ENCODE assay signal across 11 cellular contexts in the genomic region with DNA sequence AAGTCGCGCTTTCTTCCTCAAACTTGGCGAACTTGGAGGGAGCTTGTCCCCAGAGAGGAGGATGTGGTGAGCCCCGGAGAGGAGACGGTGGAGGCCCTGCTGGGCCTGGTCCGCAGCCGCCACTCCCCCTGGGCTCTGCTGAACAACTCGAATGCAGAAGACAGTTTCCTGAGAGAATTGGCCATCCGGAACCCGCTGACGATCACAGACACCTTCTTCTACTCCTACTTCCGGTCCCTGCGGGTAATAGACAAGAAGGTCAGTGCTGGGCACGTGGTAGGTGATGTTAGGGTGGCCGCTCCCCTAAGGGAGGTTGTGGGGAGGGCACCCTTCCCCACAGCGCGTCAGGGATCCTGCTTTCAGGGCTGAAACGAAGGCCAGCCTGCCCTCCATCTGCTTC. TPM values are rescaled to one million over a fixed set of nuclear protein-coding genes. Genes with fewer than 3 reads are reported as not detected.
DNase-seq lines count a peak whose midpoint lies in the region; ATAC-seq and TF ChIP-seq lines count a peak whose summit lies in the region.
"Had no signal": no experiment of that assay in that cellular context is flagged by ENCODE, and none has a peak within 500 bp of the region (broad histone marks: within the 10 kb centered on the region; RNA-seq: fewer than 3 reads in every experiment).

No MANE protein-coding gene starts in this region.

- no peak overlapping the region for H3K56ac ChIP-seq in IMR-90 (ENCODE audit: extremely low read depth, insufficient read depth, low read length)

- dilution Hi-C loops in IMR-90 (cut with HindIII; ENCODE audit: low sequenced_read_pairs, unreplicated experiment) = no loop called here

- H3K9me3 ChIP-seq in IMR-90 (ENCODE audit: control insufficient read depth, insufficient read depth, low read length) = 0 out of 2 replicates have a peak, but pooled peaks cover 2% of the 10 kb centered on the region
- H3K9me3 ChIP-seq: breast epithelium had no signal

- no peak overlapping the region for H2AK9ac ChIP-seq in IMR-90 (replicated peaks; ENCODE audit: low read depth, low read length, poor library complexity)

- ATAC-seq in IMR-90 (ENCODE audit: low read depth) = no peak
- ATAC-seq in activated naive CD8-positive, alpha-beta T cell treated with anti-CD3 and anti-CD28 coated beads, Interleukin-2, amount 50 U/mL, for 24 hours = peak; percentile 18
- ATAC-seq: sciatic nerve had no signal

- no CpG with 5 or more reads among the region's 18 CpGs for WGBS in IMR-90 (ENCODE audit: extremely low coverage in 2 of 2, insufficient read length in 1 of 2), 2 experiments

- peak overlapping the region; percentile 15; the same call in 1 of the 2 replicates for H2AK5ac ChIP-seq in IMR-90 (ENCODE audit: low read depth, low read length)

- no peaks in the 10 kb centered on the region for H3K4me1 Mint-ChIP-seq in Calu3 (ENCODE audit: low read depth, unreplicated experiment)
- peaks cover 12% of the 10 kb centered on the region for H3K4me1 Mint-ChIP-seq in activated naive CD8-positive, alpha-beta T cell treated with anti-CD3 and anti-CD28 coated beads, Interleukin-2, amount 50 U/mL, for 24 hours
- peaks cover 4% of the 10 kb centered on the region for H3K4me1 Mint-ChIP-seq in osteocyte (ENCODE audit: unreplicated experiment)

- BruUV-seq in Calu3 (replicated peaks; lab: Mats Ljungman, UMichigan) (no TSS peak), IMR-90 (replicated peaks; lab: Mats Ljungman, UMichigan) (no TSS peak)

- POLR2A ChIA-PET in IMR-90 (lab: Charles Lee; ENCODE audit: unreplicated experiment) = no interaction called here

- no peak overlapping the region for H3K27ac ChIP-seq in IMR-90 (ENCODE audit: insufficient read depth, low read length)
- H3K27ac ChIP-seq: breast epithelium had no signal

- no peak overlapping the region for H3K23ac ChIP-seq in IMR-90 (ENCODE audit: low read depth, low read length)

- H3K27me3 Mint-ChIP-seq in Calu3 (ENCODE audit: unreplicated experiment) (peaks cover 22% of the 10 kb centered on the region), osteocyte (ENCODE audit: unreplicated experiment) (no peaks in the 10 kb centered on the region)
- peaks cover 13% of the 10 kb centered on the region for H3K27me3 Mint-ChIP-seq in activated naive CD8-positive, alpha-beta T cell treated with anti-CD3 and anti-CD28 coated beads, Interleukin-2, amount 50 U/mL, for 24 hours

- H4K5ac ChIP-seq in IMR-90 (ENCODE audit: low read depth, low read length) = no peak overlapping the region

- no peak overlapping the region for H3K4me2 ChIP-seq in IMR-90 (ENCODE audit: low read depth, low read length)

- H3K9me3 Mint-ChIP-seq in Calu3 (ENCODE audit: low read depth, unreplicated experiment) (no peaks in the 10 kb centered on the region), osteocyte (ENCODE audit: unreplicated experiment) (no peaks in the 10 kb centered on the region)
- no peaks in the 10 kb centered on the region for H3K9me3 Mint-ChIP-seq in activated naive CD8-positive, alpha-beta T cell treated with anti-CD3 and anti-CD28 coated beads, Interleukin-2, amount 50 U/mL, for 24 hours

- TF ChIP-seq POLR2A in IMR-90 (IDR thresholded peaks at IDR 0.05; ENCODE audit: low read depth, low read length) = no peak

- no peaks in the 10 kb centered on the region for H3K27me3 ChIP-seq in IMR-90 (ENCODE audit: control insufficient read depth, insufficient read depth, low read length)
- H3K27me3 ChIP-seq: breast epithelium had no signal

- H3K14ac ChIP-seq in IMR-90 (replicated peaks; ENCODE audit: low read depth, low read length) = no peak overlapping the region

- H3K4ac ChIP-seq in IMR-90 (ENCODE audit: low read depth, low read length) = no peak overlapping the region

- H3K36me3 ChIP-seq in IMR-90 (ENCODE audit: control insufficient read depth, insufficient read depth, low read length) = no peaks in the 10 kb centered on the region
- H3K36me3 ChIP-seq: breast epithelium had no signal

- H3K27ac Mint-ChIP-seq in Calu3 (ENCODE audit: unreplicated experiment) (no peak overlapping the region), osteocyte (ENCODE audit: unreplicated experiment) (no peak overlapping the region)
- H3K27ac Mint-ChIP-seq in activated naive CD8-positive, alpha-beta T cell treated with anti-CD3 and anti-CD28 coated beads, Interleukin-2, amount 50 U/mL, for 24 hours = peak overlapping the region; percentile 29

- no peak overlapping the region for H4K8ac ChIP-seq in IMR-90 (ENCODE audit: low read depth in 2 of 2, low read length in 2 of 2)

- CTCF ChIA-PET in Calu3 (lab: Charles Lee) = interaction anchor here (0.6 kb wide), 1 partner anchor 28 kb away, joined by 3 read pairs; no protein-coding TSS in a partner anchor
- CTCF ChIA-PET in IMR-90 (lab: Yijun Ruan, JAX) = no interaction called here

- no peak overlapping the region for H2BK5ac ChIP-seq in IMR-90 (ENCODE audit: low read depth, low read length, poor library complexity, severe bottlenecking)

- no peak for TF ChIP-seq RAD21 in IMR-90 (IDR thresholded peaks at IDR 0.05; ENCODE audit: low read length)

- H2AFZ ChIP-seq in IMR-90 (replicated peaks; ENCODE audit: low read length, poor library complexity) = no peak overlapping the region

- H3K9me1 ChIP-seq in IMR-90 (ENCODE audit: insufficient read depth, low read length) = no peaks in the 10 kb centered on the region

- no peak overlapping the region for H2BK120ac ChIP-seq in IMR-90 (ENCODE audit: low read depth, low read length)

- peaks cover 4% of the 10 kb centered on the region; the same call in 1 of the 2 replicates for H4K20me1 ChIP-seq in IMR-90 (ENCODE audit: insufficient read depth, low read length)

- no peak overlapping the region for H2BK20ac ChIP-seq in IMR-90 (ENCODE audit: low read depth, low read length)

- no peak overlapping the region for H2BK15ac ChIP-seq in IMR-90 (ENCODE audit: low read depth, low read length)

- H3K36me3 Mint-ChIP-seq in Calu3 (ENCODE audit: insufficient read depth, unreplicated experiment) (peaks cover 14% of the 10 kb centered on the region), osteocyte (ENCODE audit: unreplicated experiment) (no peaks in the 10 kb centered on the region)
- no peaks in the 10 kb centered on the region for H3K36me3 Mint-ChIP-seq in activated naive CD8-positive, alpha-beta T cell treated with anti-CD3 and anti-CD28 coated beads, Interleukin-2, amount 50 U/mL, for 24 hours (ENCODE audit: low read depth)

- no peak overlapping the region for H3K4me3 ChIP-seq in IMR-90 (ENCODE audit: insufficient read depth, low read depth, low read length)
- H3K4me3 ChIP-seq: breast epithelium had no signal

- no peak for DNase-seq in Calu3
- DNase-seq in IMR-90 = no peak
- no peak for DNase-seq in activated naive CD8-positive, alpha-beta T cell treated with anti-CD3 and anti-CD28 coated beads, Interleukin-2, amount 50 U/mL, for 24 hours
- no peak for DNase-seq in osteocyte (ENCODE audit: extremely low spot score, unreplicated experiment)
- DNase-seq in SKM-1 (lab: John Stamatoyannopoulos, UW; ENCODE audit: unreplicated experiment) = no peak
- DNase-seq in NCI-H1694 (lab: John Stamatoyannopoulos, UW) = no peak
- DNase-seq in cerebellar nuclear complex (lab: John Stamatoyannopoulos, UW) = no peak
- DNase-seq: COR-L47, foreskin melanocyte had no signal

- H3K4me3 Mint-ChIP-seq in Calu3 (ENCODE audit: low read depth, unreplicated experiment) (peak overlapping the region; percentile 66), osteocyte (ENCODE audit: unreplicated experiment) (peak overlapping the region; percentile 61)
- peak overlapping the region; percentile 5 for H3K4me3 Mint-ChIP-seq in activated naive CD8-positive, alpha-beta T cell treated with anti-CD3 and anti-CD28 coated beads, Interleukin-2, amount 50 U/mL, for 24 hours

- H3K79me1 ChIP-seq in IMR-90 (ENCODE audit: low read depth in 1 of 2, low read length in 2 of 2) = no peaks in the 10 kb centered on the region

- no peak overlapping the region for H3K18ac ChIP-seq in IMR-90 (ENCODE audit: low read depth, low read length)

- no peak overlapping the region for H3K9ac ChIP-seq in IMR-90 (ENCODE audit: low read depth, low read length)

- no peak for TF ChIP-seq CTCF in Calu3 (IDR thresholded peaks at IDR 0.05; ENCODE audit: unreplicated experiment)
- no peak for TF ChIP-seq CTCF in IMR-90 (conservative IDR thresholded peaks at IDR 0.05; ENCODE audit: low read depth, low read length)
- no peak for TF ChIP-seq CTCF in osteocyte (IDR thresholded peaks at IDR 0.05)

- in situ Hi-C loops in IMR-90 (cut with MboI; ENCODE audit: low sequenced_read_pairs) = no loop called here

- intact Hi-C loops in Calu3 (cut with micrococcal nuclease; ENCODE audit: unreplicated experiment) = no loop called here
- intact Hi-C loops in IMR-90 (cut with micrococcal nuclease) = no loop called here

- peaks cover 5% of the 10 kb centered on the region; the same call in 1 of the 2 replicates for H3K4me1 ChIP-seq in IMR-90 (ENCODE audit: control insufficient read depth, insufficient read depth, low read length)
- H3K4me1 ChIP-seq: breast epithelium had no signal

- H4K91ac ChIP-seq in IMR-90 (ENCODE audit: insufficient read depth, low read depth, low read length) = no peak overlapping the region

TF ChIP-seq in IMR-90, 13 proteins besides CTCF, POLR2A, EP300 and RAD21 (continues in another document):
- TF ChIP-seq CEBPB (IDR thresholded peaks at IDR 0.05; ENCODE audit: low read depth, low read length) (no peak), FOS (IDR thresholded peaks at IDR 0.05; ENCODE audit: low read depth, low read length) (no peak), BHLHE40 (IDR thresholded peaks at IDR 0.05; ENCODE audit: low read depth, low read length) (no peak)

RNA-seq across cellular contexts. Expression of gene LRRC43, which starts 1.6 kb away (rescaled TPM):
- total RNA-seq in Calu3 (2022) = not detected in 2 replicates
- 0.36 TPM in 1 of 2 replicates, not detected in the other for total RNA-seq in IMR-90 (2012; rRNA removed)
- polyA plus RNA-seq in IMR-90 (2012; rRNA removed) = 0.19 and 0.26 TPM in 2 replicates
- polyA plus RNA-seq in IMR-90 (2012; cell fraction: cytosol; rRNA removed) = 0.87 and 0.90 TPM in 2 replicates
- 0.75 and 0.88 TPM in 2 replicates for polyA plus RNA-seq in IMR-90 (2012; cell fraction: nucleus; rRNA removed; ENCODE audit: low replicate concordance)
- total RNA-seq in osteocyte = 1.0 and 2.0 TPM in 2 replicates

RNA-seq across cellular contexts. Expression of gene IL31, which starts 10.5 kb away (rescaled TPM):
- total RNA-seq in Calu3 (2022) = not detected in 2 replicates
- total RNA-seq in IMR-90 (2012; rRNA removed) = not detected in 2 replicates
- polyA plus RNA-seq in IMR-90 (2012; rRNA removed) = not detected in 2 replicates
- polyA plus RNA-seq in IMR-90 (2012; cell fraction: cytosol; rRNA removed) = not detected in 2 replicates
- not detected in 2 replicates for polyA plus RNA-seq in IMR-90 (2012; cell fraction: nucleus; rRNA removed; ENCODE audit: low replicate concordance)
- not detected in 2 replicates for total RNA-seq in osteocyte
- total RNA-seq: breast epithelium, sciatic nerve had no signal

RNA-seq across cellular contexts. Expression of gene B3GNT4, which starts 19.0 kb away (rescaled TPM):
- total RNA-seq in Calu3 (2022) = 0.47 and 1.1 TPM in 2 replicates
- total RNA-seq in IMR-90 (2012; rRNA removed) = under 0.01 and 0.18 TPM in 2 replicates
- polyA plus RNA-seq in IMR-90 (2012; rRNA removed) = 0.53 and 0.99 TPM in 2 replicates
- 0.39 and 0.96 TPM in 2 replicates for polyA plus RNA-seq in IMR-90 (2012; cell fraction: cytosol; rRNA removed)
- 0.50 and 0.98 TPM in 2 replicates for polyA plus RNA-seq in IMR-90 (2012; cell fraction: nucleus; rRNA removed; ENCODE audit: low replicate concordance)
- 0.21 and 0.64 TPM in 2 replicates for total RNA-seq in osteocyte
- total RNA-seq: sciatic nerve had no signal

RNA-seq across cellular contexts. Expression of gene DIABLO, which starts 41.3 kb away (rescaled TPM):
- total RNA-seq in Calu3 (2022) (68.7 and 71.9 TPM in 2 replicates), IMR-90 (2012; rRNA removed) (102 and 104 TPM in 2 replicates), osteocyte (51.5 and 61.1 TPM in 2 replicates)
- polyA plus RNA-seq in IMR-90 (2012; rRNA removed) = 67.0 and 69.7 TPM in 2 replicates
- 54.3 and 66.2 TPM in 2 replicates for polyA plus RNA-seq in IMR-90 (2012; cell fraction: cytosol; rRNA removed)
- polyA plus RNA-seq in IMR-90 (2012; cell fraction: nucleus; rRNA removed; ENCODE audit: low replicate concordance) = 43.2 and 64.8 TPM in 2 replicates

Comparison
In these comparisons a context has a peak if more than half of its experiments do, and no peak if none do; other contexts are left out.
1. H3K4me3 Mint-ChIP-seq: peak in every context shown above with its lines; median percentile 66 in Calu3; 61 in osteocyte; 5 in activated naive CD8-positive, alpha-beta T cell treated with anti-CD3 and anti-CD28 coated beads, Interleukin-2, amount 50 U/mL, for 24 hours.